In genomic region chr22:20982563-20982882, GRCh38 we compare ENCODE assay signal across 8 cellular contexts. TPM values are rescaled to one million over a fixed set of nuclear protein-coding genes. Genes with fewer than 3 reads are reported as not detected.
A peak's percentile ranks its signal among the peaks of the same experiment; 100 is the strongest.
DNase-seq lines count a peak whose midpoint lies in the region; ATAC-seq and TF ChIP-seq lines count a peak whose summit lies in the region.

No MANE protein-coding gene starts in this region.

- H3K9me3 Mint-ChIP-seq in T-helper 2 cell treated with Interferon-gamma antibody and Interleukin-4, amounts not matched to agents 5 μg/mL and 100 μg/mL, for 36 hours, result peaks cover 8% of the 10 kb centered on the region

- H4K20me1 ChIP-seq in OCI-LY7 (ENCODE audit: insufficient read depth, low read length), result no peaks in the 10 kb centered on the region

- no peaks in the 10 kb centered on the region for H3K27me3 Mint-ChIP-seq in T-helper 2 cell treated with Interferon-gamma antibody and Interleukin-4, amounts not matched to agents 5 μg/mL and 100 μg/mL, for 36 hours (ENCODE audit: low read depth)

- peak overlapping the region; percentile 95 for H3K4me2 ChIP-seq in OCI-LY7 (ENCODE audit: low read length)
- peak overlapping the region; percentile 100 for H3K4me2 ChIP-seq in parathyroid adenoma (ENCODE audit: low read length)

- WGBS in esophagus muscularis mucosa, result 0% methylated on average over 9 of the region's 12 CpGs

- peak overlapping the region; percentile 91 for H3K4me3 Mint-ChIP-seq in T-helper 2 cell treated with Interferon-gamma antibody and Interleukin-4, amounts not matched to agents 5 μg/mL and 100 μg/mL, for 36 hours

- H3K27me3 ChIP-seq in esophagus muscularis mucosa, result no peaks in the 10 kb centered on the region
- no peaks in the 10 kb centered on the region for H3K27me3 ChIP-seq in parathyroid adenoma (ENCODE audit: control insufficient read depth, insufficient read depth, low read length)

- no peak for DNase-seq in T-helper 2 cell treated with Interferon-gamma antibody and Interleukin-4, amounts not matched to agents 5 μg/mL and 100 μg/mL, for 36 hours (ENCODE audit: low spot score)
- DNase-seq in T-helper 2 cell (no peak), OCI-LY7 (ENCODE audit: low spot score) (no peak), esophagus muscularis mucosa (ENCODE audit: extremely low spot score) (no peak), GM10266 (ENCODE audit: extremely low spot score) (no peak), NCI-H2227 treated with DMSO at 0.1 percent for 48 hours (lab: John Stamatoyannopoulos, UW) (no peak)

- H3K4me3 ChIP-seq in OCI-LY7 (ENCODE audit: low read depth, low read length, poor library complexity, severe bottlenecking) (peak overlapping the region; percentile 81), esophagus muscularis mucosa (peak overlapping the region; percentile 75 to 97 (median 82)), parathyroid adenoma (ENCODE audit: low read depth, low read length) (peak overlapping the region; percentile 95)

- H3K79me2 ChIP-seq in OCI-LY7 (ENCODE audit: insufficient read depth, low read depth, low read length) (peaks cover 10% of the 10 kb centered on the region), parathyroid adenoma (peaks cover 4% of the 10 kb centered on the region)

- no peaks in the 10 kb centered on the region for H3K9me3 ChIP-seq in OCI-LY7 (ENCODE audit: low read length)
- H3K9me3 ChIP-seq in esophagus muscularis mucosa, result peaks cover 0 to 8% (median 4%) of the 10 kb centered on the region in 4 donors
- no peaks in the 10 kb centered on the region for H3K9me3 ChIP-seq in parathyroid adenoma (ENCODE audit: control insufficient read depth, low read length)

- peak overlapping the region; percentile 66 for H2AFZ ChIP-seq in OCI-LY7 (ENCODE audit: low read length)
- peak overlapping the region; percentile 82 for H2AFZ ChIP-seq in parathyroid adenoma

- no peaks in the 10 kb centered on the region for H3K9me2 ChIP-seq in OCI-LY7 (ENCODE audit: insufficient read depth, low read length)

- H3K36me3 Mint-ChIP-seq in T-helper 2 cell treated with Interferon-gamma antibody and Interleukin-4, amounts not matched to agents 5 μg/mL and 100 μg/mL, for 36 hours (ENCODE audit: low read depth), result peaks cover 13% of the 10 kb centered on the region

- TF ChIP-seq CTCF in OCI-LY7 (conservative IDR thresholded peaks at IDR 0.05; ENCODE audit: low read length) (no peak), esophagus muscularis mucosa (IDR thresholded peaks at IDR 0.05) (no peak), parathyroid adenoma (IDR thresholded peaks at IDR 0.05) (no peak), GM10266 (IDR thresholded peaks at IDR 0.05; ENCODE audit: control insufficient read depth, insufficient read depth, low read depth, missing control alignments) (no peak)

- H3K4me1 Mint-ChIP-seq in T-helper 2 cell treated with Interferon-gamma antibody and Interleukin-4, amounts not matched to agents 5 μg/mL and 100 μg/mL, for 36 hours (ENCODE audit: low read depth), result peaks cover 27% of the 10 kb centered on the region

- intact Hi-C loops in OCI-LY7 (cut with micrococcal nuclease; ENCODE audit: unreplicated experiment) (loop anchor here (10.0 kb wide), 1 partner anchor 68 kb away; the partner anchor contains the start of gene CRKL), esophagus muscularis mucosa (cut with DNase I) (loop anchor here (2.0 kb wide), 1 partner anchor 16 kb away; no protein-coding TSS in a partner anchor)

- POLR2A ChIA-PET in OCI-LY7 (lab: Charles Lee), result interaction anchor here (0.5 to 2.0 kb wide), 7 partner anchors 10 to 126 kb away, joined by 3 to 8 read pairs (median 3); partner anchors contain the start of gene THAP7

- ATAC-seq in GM21381 (IDR thresholded peaks at IDR 0.05; ENCODE audit: unreplicated experiment), result no peak

- H3K36me3 ChIP-seq in OCI-LY7 (ENCODE audit: insufficient read depth, low read length) (peaks cover 26% of the 10 kb centered on the region), esophagus muscularis mucosa (peaks cover 10 to 34% (median 24%) of the 10 kb centered on the region in 4 donors), parathyroid adenoma (ENCODE audit: control insufficient read depth, insufficient read depth, low read length) (no peaks in the 10 kb centered on the region)

- CTCF ChIA-PET in OCI-LY7 (lab: Charles Lee; ENCODE audit: unreplicated experiment), result no interaction called here

- peaks cover 19% of the 10 kb centered on the region for H3K4me1 ChIP-seq in OCI-LY7 (ENCODE audit: insufficient read depth, low read length, poor library complexity, severe bottlenecking)
- peaks cover 34 to 45% (median 43%) of the 10 kb centered on the region in 4 donors for H3K4me1 ChIP-seq in esophagus muscularis mucosa
- H3K4me1 ChIP-seq in parathyroid adenoma, result peaks cover 6% of the 10 kb centered on the region

- H3K9ac ChIP-seq in parathyroid adenoma, result no peak overlapping the region

- BruUV-seq in OCI-LY7 (replicated peaks; lab: Mats Ljungman, UMichigan), result no TSS peak

- H3K27ac ChIP-seq in OCI-LY7 (ENCODE audit: low read depth, low read length, poor library complexity, severe bottlenecking), result no peak overlapping the region
- H3K27ac ChIP-seq in esophagus muscularis mucosa (replicated peaks in 1 of 4), result peak overlapping the region; percentile 91 to 95 (median 94)
- no peak overlapping the region for H3K27ac ChIP-seq in parathyroid adenoma

- peak overlapping the region; percentile 89 for H3K27ac Mint-ChIP-seq in T-helper 2 cell treated with Interferon-gamma antibody and Interleukin-4, amounts not matched to agents 5 μg/mL and 100 μg/mL, for 36 hours

- TF ChIP-seq POLR2A in esophagus muscularis mucosa (IDR thresholded peaks at IDR 0.05; ENCODE audit: low read depth), result no peak

- no peak for TF ChIP-seq EP300 in esophagus muscularis mucosa (IDR thresholded peaks at IDR 0.05)

RNA-seq across cellular contexts. Expression of gene LZTR1, which starts 0.4 kb away (rescaled TPM):
- 46.8 and 48.3 TPM in 2 replicates for total RNA-seq in OCI-LY7 (2014; rRNA removed; shearing (Covaris generic))
- total RNA-seq in OCI-LY7 (2022) (54.9 and 61.8 TPM in 2 replicates), esophagus muscularis mucosa (10 to 100 TPM; 42.4 to 76.3 (median 57.2) TPM)

RNA-seq across cellular contexts. Expression of gene AIFM3, which starts 15.5 kb away (rescaled TPM):
- total RNA-seq in OCI-LY7 (2014; rRNA removed; shearing (Covaris generic)), result 0.47 TPM in 1 of 2 replicates, not detected in the other
- not detected in 2 replicates for total RNA-seq in OCI-LY7 (2022)
- 1 to 10 TPM in 3 of 4 donors, under 1 TPM in 1; 0.92 to 1.7 (median 1.4) TPM for total RNA-seq in esophagus muscularis mucosa

RNA-seq across cellular contexts. Expression of gene THAP7, which starts 19.4 kb away (rescaled TPM):
- total RNA-seq in OCI-LY7 (2014; rRNA removed; shearing (Covaris generic)), result 60.4 and 73.0 TPM in 2 replicates
- total RNA-seq in OCI-LY7 (2022) (35.8 and 36.3 TPM in 2 replicates), esophagus muscularis mucosa (10 to 100 TPM; 33.2 to 42.4 (median 39.1) TPM)

RNA-seq across cellular contexts. Expression of gene P2RX6, which starts 32.4 kb away (rescaled TPM):
- 0.06 TPM in 1 of 2 replicates, not detected in the other for total RNA-seq in OCI-LY7 (2014; rRNA removed; shearing (Covaris generic))
- 0.30 and 0.32 TPM in 2 replicates for total RNA-seq in OCI-LY7 (2022)
- total RNA-seq in esophagus muscularis mucosa, result under 1 TPM; 0.39 to 0.50 (median 0.41) TPM

RNA-seq across cellular contexts. Expression of gene SLC7A4, which starts 49.8 kb away (rescaled TPM):
- total RNA-seq in OCI-LY7 (2014; rRNA removed; shearing (Covaris generic)), result not detected in 2 replicates
- total RNA-seq in OCI-LY7 (2022), result not detected in 2 replicates
- under 1 TPM; 0.23 to 0.42 (median 0.36) TPM for total RNA-seq in esophagus muscularis mucosa

Comparison
In these comparisons a context has a peak if more than half of its experiments do, and no peak if none do; other contexts are left out.
1. H3K27ac ChIP-seq: peak in esophagus muscularis mucosa (4 of 4); none in OCI-LY7 (single experiment) and parathyroid adenoma (single experiment).
2. Peak in every context shown above with its lines, with median percentiles within 50 percentile points of each other: H3K4me3 ChIP-seq.